Comparison of ENCODE assay signal across 9 cellular contexts in genomic region chr2:115160523-115161521, GRCh38.
A peak's percentile ranks its signal among the peaks of the same experiment; 100 is the strongest.
DNase-seq lines count a peak whose midpoint lies in the region; ATAC-seq lines count a peak whose summit lies in the region.
"Had no signal": no experiment of that assay in that cellular context is flagged by ENCODE, and none has a peak within 500 bp of the region (broad histone marks: within the 10 kb centered on the region; RNA-seq: fewer than 3 reads in every experiment).

No MANE protein-coding gene starts in this region.

- peaks cover 30 to 43% (median 38%) of the 10 kb centered on the region in 5 donors for H3K27me3 Mint-ChIP-seq in naive thymus-derived CD4-positive, alpha-beta T cell

- CTCF ChIA-PET in naive thymus-derived CD4-positive, alpha-beta T cell (lab: Charles Lee): no interaction called here

- H3K9me3 ChIP-seq in naive thymus-derived CD4-positive, alpha-beta T cell (ENCODE audit: control insufficient read depth in 2 of 3, low read length in 3 of 3): no peaks in the 10 kb centered on the region

- peak overlapping the region in 8 of 10 donors; percentile 16 to 68 (median 54) for H3K4me3 Mint-ChIP-seq in naive thymus-derived CD4-positive, alpha-beta T cell

- peaks cover 0 to 7% (median 2%) of the 10 kb centered on the region in 11 donors for H3K9me3 Mint-ChIP-seq in naive thymus-derived CD4-positive, alpha-beta T cell

- H3K27ac ChIP-seq in naive thymus-derived CD4-positive, alpha-beta T cell (ENCODE audit: low read depth, low read length): no peak overlapping the region

- H3K27ac Mint-ChIP-seq in naive thymus-derived CD4-positive, alpha-beta T cell: no peak overlapping the region

- ATAC-seq in naive thymus-derived CD4-positive, alpha-beta T cell: no peak
- ATAC-seq in GM19351 (IDR thresholded peaks at IDR 0.05; ENCODE audit: unreplicated experiment): no peak
- no peak for ATAC-seq in HG02981 (IDR thresholded peaks at IDR 0.05; ENCODE audit: unreplicated experiment)
- ATAC-seq in GM18868 (IDR thresholded peaks at IDR 0.05; ENCODE audit: unreplicated experiment): no peak
- ATAC-seq in GM18867 (IDR thresholded peaks at IDR 0.05; ENCODE audit: unreplicated experiment): no peak

- no peaks in the 10 kb centered on the region for H3K4me1 ChIP-seq in naive thymus-derived CD4-positive, alpha-beta T cell (ENCODE audit: control insufficient read depth in 2 of 2, insufficient read depth in 2 of 2, low read length in 2 of 2)

- intact Hi-C loops in naive thymus-derived CD4-positive, alpha-beta T cell (cut with micrococcal nuclease): no loop called here

- H3K36me3 Mint-ChIP-seq in naive thymus-derived CD4-positive, alpha-beta T cell: peaks cover 0 to 2% (median 0%) of the 10 kb centered on the region in 5 donors

- no peaks in the 10 kb centered on the region for H3K27me3 ChIP-seq in naive thymus-derived CD4-positive, alpha-beta T cell (ENCODE audit: control insufficient read depth in 2 of 2, insufficient read depth in 2 of 2, low read length in 2 of 2)

- peak; percentile 88 for DNase-seq in COR-L47 (lab: John Stamatoyannopoulos, UW)
- peak; percentile 63 for DNase-seq in NCI-H1105 (lab: John Stamatoyannopoulos, UW)
- peak; percentile 38 for DNase-seq in astrocyte of the hippocampus (ENCODE audit: low read depth, low spot score)
- DNase-seq in naive thymus-derived CD4-positive, alpha-beta T cell: no peak
- DNase-seq: activated CD4-positive, CD25-positive, alpha-beta regulatory T cell had no signal

- no peak overlapping the region for H3K4me3 ChIP-seq in naive thymus-derived CD4-positive, alpha-beta T cell (ENCODE audit: low read length)

- POLR2A ChIA-PET in naive thymus-derived CD4-positive, alpha-beta T cell (lab: Charles Lee): no interaction called here

- H3K36me3 ChIP-seq in naive thymus-derived CD4-positive, alpha-beta T cell (ENCODE audit: control insufficient read depth in 2 of 3, insufficient read depth in 3 of 3, low read length in 3 of 3): no peaks in the 10 kb centered on the region

- H3K4me1 Mint-ChIP-seq in naive thymus-derived CD4-positive, alpha-beta T cell: peaks cover 0 to 18% (median 4%) of the 10 kb centered on the region in 7 donors

Comparison
In these comparisons a context has a peak if more than half of its experiments do, and no peak if none do; other contexts are left out.
1. DNase-seq: peak in COR-L47 (single experiment), NCI-H1105 (single experiment) and astrocyte of the hippocampus (single experiment); none in naive thymus-derived CD4-positive, alpha-beta T cell (0 of 9).